In genomic region chr5:1047332-1047965, GRCh38 we compare ENCODE assay signal across 20 cellular contexts.
"Had no signal": no experiment of that assay in that cellular context is flagged by ENCODE, and none has a peak within 500 bp of the region (broad histone marks: within the 10 kb centered on the region; RNA-seq: fewer than 3 reads in every experiment).

No MANE protein-coding gene starts in this region.

- H3K27me3 Mint-ChIP-seq: activated CD4-positive, alpha-beta T cell treated with anti-CD3 and anti-CD28 coated beads, Interleukin-2, amount 10 ng/mL, durations not matched to agents 7 days and 5 days; brain; progenitor cell of endocrine pancreas had no signal

- ATAC-seq: activated CD8-positive, alpha-beta T cell treated with anti-CD3 and anti-CD28 coated beads, Interleukin-2, amount 10 ng/mL, durations not matched to agents 7 days and 5 days had no signal

- H3K36me3 Mint-ChIP-seq: brain had no signal

- FAIRE-seq: endometrium, kidney had no signal

- H3K27ac Mint-ChIP-seq: activated CD4-positive, alpha-beta T cell treated with anti-CD3 and anti-CD28 coated beads, Interleukin-2, amount 10 ng/mL, durations not matched to agents 7 days and 5 days; activated CD8-positive, alpha-beta T cell treated with anti-CD3 and anti-CD28 coated beads, Interleukin-2, amount 10 ng/mL, durations not matched to agents 7 days and 5 days had no signal

- H3K4me3 Mint-ChIP-seq: activated CD4-positive, alpha-beta T cell treated with anti-CD3 and anti-CD28 coated beads, Interleukin-2, amount 10 ng/mL, durations not matched to agents 7 days and 5 days; activated CD8-positive, alpha-beta T cell treated with anti-CD3 and anti-CD28 coated beads, Interleukin-2, amount 10 ng/mL, durations not matched to agents 7 days and 5 days; activated naive CD4-positive, alpha-beta T cell treated with anti-CD3 and anti-CD28 coated beads for 36 hours; brain; nephron had no signal

- H3K36me3 ChIP-seq: uterus had no signal

- H3K4me1 Mint-ChIP-seq: activated CD4-positive, alpha-beta T cell treated with anti-CD3 and anti-CD28 coated beads, Interleukin-2, amount 10 ng/mL, durations not matched to agents 7 days and 5 days had no signal

- H3K4me3 ChIP-seq: coronary artery, lung, thyroid gland, uterus had no signal

- H3K9me3 ChIP-seq: thyroid gland, uterus had no signal

- H3K27me3 ChIP-seq: thyroid gland, uterus had no signal

- H3K4me1 ChIP-seq: thyroid gland, uterus had no signal

- DNase-seq: activated CD4-positive, alpha-beta T cell treated with anti-CD3 and anti-CD28 coated beads, Interleukin-2, amount 10 ng/mL, durations not matched to agents 7 days and 5 days; activated CD4-positive, CD25-positive, alpha-beta regulatory T cell; activated CD8-positive, alpha-beta T cell treated with anti-CD3 and anti-CD28 coated beads, Interleukin-2, amount 10 ng/mL, durations not matched to agents 7 days and 5 days; activated naive CD4-positive, alpha-beta T cell treated with anti-CD3 and anti-CD28 coated beads for 36 hours; erythroblast; foreskin melanocyte; kidney; stimulated activated CD4-positive, alpha-beta T cell treated with anti-CD3 and anti-CD28 coated beads, Interleukin-12 subunit alpha, Interleukin-12 subunit beta, amount 100 ng/mL, for 4 hours; stimulated activated CD4-positive, alpha-beta T cell treated with anti-CD3 and anti-CD28 coated beads, Interleukin-1b, Interleukin-23, amount 100 ng/mL, for 48 hours; stimulated activated CD8-positive, alpha-beta memory T cell treated with anti-CD3 and anti-CD28 coated beads, Interleukin-4, amount 100 ng/mL, for 48 hours; stimulated activated naive CD4-positive, alpha-beta T cell; T-helper 9 cell; thyroid gland; uterus had no signal

- H3K27ac ChIP-seq: coronary artery, thyroid gland, uterus had no signal
